Comparison of ENCODE assay signal across 29 cellular contexts in the genomic region with DNA sequence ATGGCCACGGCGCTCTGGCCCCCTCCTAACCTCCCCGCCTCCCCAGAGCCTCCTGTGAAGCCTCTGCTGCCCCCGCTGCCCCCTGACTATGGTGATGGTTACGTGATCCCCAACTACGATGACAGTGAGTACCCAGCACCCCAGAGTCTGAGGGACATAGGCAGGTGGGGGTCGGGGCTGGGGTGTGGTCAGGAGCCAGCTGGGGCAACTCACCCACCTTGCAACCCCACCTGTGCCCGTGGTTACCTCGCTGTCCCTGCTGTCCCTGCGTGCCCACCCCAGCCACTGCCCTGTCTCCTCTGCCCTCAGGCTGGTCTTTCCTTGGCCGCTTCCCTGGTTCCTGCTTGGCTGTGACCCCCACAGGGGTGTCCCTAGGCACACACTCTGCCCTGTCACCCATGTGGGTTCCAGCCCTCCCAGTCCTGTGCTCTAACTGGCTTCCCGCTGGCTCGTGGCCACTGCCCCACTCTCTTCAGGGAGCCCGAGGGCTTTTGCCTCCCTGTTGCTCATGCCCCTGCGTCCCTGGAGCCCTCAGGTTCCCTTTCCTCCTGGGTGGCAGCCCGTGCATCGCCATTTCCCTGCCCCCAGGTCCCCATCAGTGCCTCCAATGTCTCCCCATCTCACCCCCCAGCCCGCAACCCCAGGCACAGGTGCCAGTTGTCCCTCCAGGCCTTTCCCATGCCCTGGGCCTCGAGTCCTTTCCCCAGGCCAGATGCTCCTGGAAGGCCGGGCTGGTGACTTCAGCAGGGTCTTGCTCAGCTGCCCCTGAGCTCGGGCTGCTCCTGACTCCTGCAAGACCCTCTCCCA. TPM values are rescaled to one million over a fixed set of nuclear protein-coding genes. Genes with fewer than 3 reads are reported as not detected.
DNase-seq lines count a peak whose midpoint lies in the region; ATAC-seq and TF ChIP-seq lines count a peak whose summit lies in the region.
"Had no signal": no experiment of that assay in that cellular context is flagged by ENCODE, and none has a peak within 500 bp of the region (broad histone marks: within the 10 kb centered on the region; RNA-seq: fewer than 3 reads in every experiment).

No MANE protein-coding gene starts in this region.

- peaks cover 22 to 48% of the 10 kb centered on the region in 2 donors for H3K27me3 Mint-ChIP-seq in effector memory CD8-positive, alpha-beta T cell

- TF ChIP-seq POLR2A in gastroesophageal sphincter (IDR thresholded peaks at IDR 0.05), result no peak

- H3K36me3 Mint-ChIP-seq in effector memory CD8-positive, alpha-beta T cell (ENCODE audit: insufficient read depth), result no peaks in the 10 kb centered on the region

- no peak overlapping the region for H3K27ac Mint-ChIP-seq in effector memory CD8-positive, alpha-beta T cell
- H3K27ac Mint-ChIP-seq: activated naive CD8-positive, alpha-beta T cell treated with anti-CD3 and anti-CD28 coated beads, Interleukin-2, amount 50 U/mL, for 24 hours; H9; nephron had no signal

- peaks cover 86% of the 10 kb centered on the region for H4K20me1 ChIP-seq in BLaER1

- no peaks in the 10 kb centered on the region for H3K9me3 Mint-ChIP-seq in effector memory CD8-positive, alpha-beta T cell
- H3K9me3 Mint-ChIP-seq: activated naive CD8-positive, alpha-beta T cell treated with anti-CD3 and anti-CD28 coated beads, Interleukin-2, amount 50 U/mL, for 24 hours; activated T-cell treated with anti-CD3 and anti-CD28 coated beads, Interleukin-2, amount 50 U/mL, for 4 hours; H9; nephron had no signal

- H3K36me3 ChIP-seq in BLaER1 (peaks cover 79% of the 10 kb centered on the region), H7 (replicated peaks; ENCODE audit: control insufficient read depth, insufficient read depth, low read length) (no peaks in the 10 kb centered on the region; the same call in 1 of the 2 replicates), gastroesophageal sphincter (peaks cover 0 to 67% of the 10 kb centered on the region in 2 donors), thoracic aorta (peaks cover 57% of the 10 kb centered on the region)
- H3K36me3 ChIP-seq: gastrocnemius medialis had no signal

- ATAC-seq in gastroesophageal sphincter (no peak), thoracic aorta (ENCODE audit: insufficient number of reproducible peaks, low FRiP score, low read depth) (no peak)
- no peak for ATAC-seq in effector memory CD8-positive, alpha-beta T cell (replicated peaks)
- ATAC-seq: activated naive CD8-positive, alpha-beta T cell treated with anti-CD3 and anti-CD28 coated beads, Interleukin-2, amount 50 U/mL, for 24 hours; activated T-cell treated with anti-CD3 and anti-CD28 coated beads, Interleukin-2, amount 50 U/mL, for 4 hours; gastrocnemius medialis; GM12878 had no signal

- peak overlapping the region; percentile 89 for H3K9ac ChIP-seq in BLaER1
- H3K9ac ChIP-seq: KMS-11, parathyroid adenoma had no signal

- H3K27me3 ChIP-seq in BLaER1 (no peaks in the 10 kb centered on the region), H7 (ENCODE audit: control insufficient read depth, insufficient read depth, low read length) (peaks cover 10% of the 10 kb centered on the region), gastroesophageal sphincter (no peaks in the 10 kb centered on the region), thoracic aorta (replicated peaks; ENCODE audit: insufficient read depth) (no peaks in the 10 kb centered on the region)

- DNase-seq in H7 (peak; percentile 54), thoracic aorta (ENCODE audit: low spot score) (no peak), HK-2 (ENCODE audit: unreplicated experiment) (no peak), dermis blood vessel endothelial cell (no peak)
- DNase-seq in effector memory CD8-positive, alpha-beta T cell, result no peak
- DNase-seq: activated CD4-positive, alpha-beta T cell treated with anti-CD3 and anti-CD28 coated beads for 48 hours; activated gamma-delta T cell treated with Interleukin-2 at 50 U/mL for 16 hours; activated naive CD8-positive, alpha-beta T cell treated with anti-CD3 and anti-CD28 coated beads, Interleukin-2, amount 50 U/mL, for 24 hours; activated T-cell treated with anti-CD3 and anti-CD28 coated beads, Interleukin-2, amount 50 U/mL, for 4 hours; C1 segment of cervical spinal cord; DMS153; dorsolateral prefrontal cortex; gastrocnemius medialis; H9; NCI-H446; NCI-H748 treated with DMSO at 0.1 percent for 48 hours; Peyer's patch; retina; stimulated activated naive CD4-positive, alpha-beta T cell; T1000 had no signal

- H3K27ac ChIP-seq in BLaER1, result peak overlapping the region; percentile 90
- peak overlapping the region in 3 of 4 donors; percentile 91 to 93 (median 92) for H3K27ac ChIP-seq in gastroesophageal sphincter
- H3K27ac ChIP-seq in thoracic aorta, result peak overlapping the region; percentile 99 to 100
- H3K27ac ChIP-seq: gastrocnemius medialis, KMS-11, parathyroid adenoma had no signal

- H3K4me1 ChIP-seq in BLaER1 (peaks cover 45% of the 10 kb centered on the region), gastroesophageal sphincter (peaks cover 0 to 96% (median 16%) of the 10 kb centered on the region in 3 donors), thoracic aorta (ENCODE audit: control insufficient read depth in 1 of 2, low read depth in 2 of 2) (peaks cover 30 to 84% of the 10 kb centered on the region in 2 donors)
- H3K4me1 ChIP-seq: parathyroid adenoma, Peyer's patch had no signal

- H3K4me1 Mint-ChIP-seq in effector memory CD8-positive, alpha-beta T cell (ENCODE audit: low read depth in 2 of 2), result peaks cover 0 to 3% of the 10 kb centered on the region in 2 donors

- TF ChIP-seq EP300 in gastroesophageal sphincter (IDR thresholded peaks at IDR 0.05), result no peak

- peak overlapping the region; percentile 98; the same call in 1 of the 2 replicates for H3K4me2 ChIP-seq in BLaER1
- H3K4me2 ChIP-seq: KMS-11 had no signal

- TF ChIP-seq CTCF in gastroesophageal sphincter (IDR thresholded peaks at IDR 0.05), result no peak
- no peak for TF ChIP-seq CTCF in thoracic aorta (IDR thresholded peaks at IDR 0.05)

- H3K4me3 ChIP-seq in BLaER1, result peak overlapping the region; percentile 81; the same call in 1 of the 2 replicates
- H3K4me3 ChIP-seq in H7 (ENCODE audit: insufficient read depth, low read depth, low read length), result no peak overlapping the region
- H3K4me3 ChIP-seq in gastroesophageal sphincter, result no peak overlapping the region
- peak overlapping the region; percentile 78 for H3K4me3 ChIP-seq in thoracic aorta
- H3K4me3 ChIP-seq: dorsolateral prefrontal cortex, gastrocnemius medialis, GM12878, Peyer's patch had no signal

- WGBS in gastroesophageal sphincter (ENCODE audit: low coverage in 1 of 2), 2 donors, result 71 to 92% methylated on average over 7 to 9 of the region's 21 CpGs

- H3K4me3 Mint-ChIP-seq in effector memory CD8-positive, alpha-beta T cell, result no peak overlapping the region
- H3K4me3 Mint-ChIP-seq: activated naive CD8-positive, alpha-beta T cell treated with anti-CD3 and anti-CD28 coated beads, Interleukin-2, amount 50 U/mL, for 24 hours; activated T-cell treated with anti-CD3 and anti-CD28 coated beads, Interleukin-2, amount 50 U/mL, for 4 hours; H9 had no signal

- H3K9me3 ChIP-seq in BLaER1 (no peaks in the 10 kb centered on the region), gastroesophageal sphincter (no peaks in the 10 kb centered on the region), thoracic aorta (no peaks in the 10 kb centered on the region)
- H3K9me3 ChIP-seq: gastrocnemius medialis, Peyer's patch had no signal

RNA-seq across cellular contexts. Expression of a gene that starts 4.0 kb away (rescaled TPM):
- total RNA-seq in H7 (2014; rRNA removed; shearing (Covaris generic)), result 12.9 and 15.8 TPM in 2 replicates
- total RNA-seq in gastroesophageal sphincter (100 to 1,000 TPM; 101 to 248 (median 171) TPM), thoracic aorta (1,000 to 10,000 TPM; 1,006 to 1,415 TPM), dermis blood vessel endothelial cell (12.9 and 40.4 TPM in 2 replicates)

RNA-seq across cellular contexts. Expression of a gene that starts 15.2 kb away (rescaled TPM):
- total RNA-seq in H7 (2014; rRNA removed; shearing (Covaris generic)), result 134 and 136 TPM in 2 replicates
- total RNA-seq in gastroesophageal sphincter, result 10 to 100 TPM; 45.3 to 52.6 (median 50.8) TPM
- total RNA-seq in thoracic aorta, result 10 to 100 TPM; 38.7 to 43.8 TPM
- 44.4 and 89.1 TPM in 2 replicates for total RNA-seq in dermis blood vessel endothelial cell

RNA-seq across cellular contexts. Expression of a gene that starts 25.8 kb away (rescaled TPM):
- 16.9 and 17.0 TPM in 2 replicates for total RNA-seq in H7 (2014; rRNA removed; shearing (Covaris generic))
- total RNA-seq in gastroesophageal sphincter (10 to 100 TPM; 28.1 to 55.1 (median 32.4) TPM), thoracic aorta (10 to 100 TPM; 70.0 to 78.7 TPM), dermis blood vessel endothelial cell (13.9 and 16.2 TPM in 2 replicates)

RNA-seq across cellular contexts. Expression of a gene that starts 33.0 kb away (rescaled TPM):
- total RNA-seq in H7 (2014; rRNA removed; shearing (Covaris generic)), result 1.4 and 4.7 TPM in 2 replicates
- total RNA-seq in gastroesophageal sphincter, result not detected
- not detected for total RNA-seq in thoracic aorta
- total RNA-seq in dermis blood vessel endothelial cell, result not detected in 2 replicates
- total RNA-seq: activated CD8-positive, alpha-beta memory T cell treated with anti-CD3 and anti-CD28 coated beads for 36 hours; fibroblast of lung; GM12878; lung microvascular endothelial cell; Peyer's patch had no signal

RNA-seq across cellular contexts. Expression of a gene that starts 42.8 kb away (rescaled TPM):
- 2.7 and 4.5 TPM in 2 replicates for total RNA-seq in H7 (2014; rRNA removed; shearing (Covaris generic))
- total RNA-seq in gastroesophageal sphincter, result 1 to 10 TPM in 2 of 4 donors, not detected in 2; 3.2 to 3.9 TPM
- total RNA-seq in thoracic aorta, result 1 to 10 TPM; 1.8 to 9.5 TPM
- 0.19 and 0.51 TPM in 2 replicates for total RNA-seq in dermis blood vessel endothelial cell
- total RNA-seq: activated CD8-positive, alpha-beta memory T cell treated with anti-CD3 and anti-CD28 coated beads for 36 hours; GM12878 had no signal

Comparison
In these comparisons a context has a peak if more than half of its experiments do, and no peak if none do; other contexts are left out.
1. H3K4me3 ChIP-seq: peak in BLaER1 (single experiment) and thoracic aorta (single experiment); none in H7 (single experiment) and gastroesophageal sphincter (0 of 2).
2. Peak in every context shown above with its lines, with median percentiles within 50 percentile points of each other: H3K27ac ChIP-seq.